20 cellular contexts compared by ENCODE assay signal in genomic region chr3:37214076-37214475, GRCh38.
"Had no signal": no experiment of that assay in that cellular context is flagged by ENCODE, and none has a peak within 500 bp of the region (broad histone marks: within the 10 kb centered on the region; RNA-seq: fewer than 3 reads in every experiment).

No MANE protein-coding gene starts in this region.

- H3K27me3 Mint-ChIP-seq: activated CD4-positive, alpha-beta T cell treated with anti-CD3 and anti-CD28 coated beads, Interleukin-2, amount 10 ng/mL, durations not matched to agents 7 days and 5 days; activated T-cell treated with anti-CD3 and anti-CD28 coated beads, Interleukin-2, amount 50 U/mL, for 24 hours; stimulated activated memory B cell treated with anti-CD40 and anti-IgM and Interleukin-4, amounts not matched to agents 10 μg/mL and 1 μg/mL and 100 μg/mL, for 72 hours had no signal

- H3K27me3 ChIP-seq: ascending aorta, gastrocnemius medialis, heart right ventricle, left lung, neutrophil, pancreas, upper lobe of left lung had no signal

- H3K27ac Mint-ChIP-seq: activated CD4-positive, alpha-beta T cell treated with anti-CD3 and anti-CD28 coated beads, Interleukin-2, amount 10 ng/mL, durations not matched to agents 7 days and 5 days; activated CD8-positive, alpha-beta T cell treated with anti-CD3 and anti-CD28 coated beads, Interleukin-2, amount 10 ng/mL, durations not matched to agents 7 days and 5 days; activated T-cell treated with anti-CD3 and anti-CD28 coated beads, Interleukin-2, amount 50 U/mL, for 24 hours; stimulated activated memory B cell treated with anti-CD40 and anti-IgM and Interleukin-4, amounts not matched to agents 10 μg/mL and 1 μg/mL and 100 μg/mL, for 72 hours had no signal

- H3K27ac ChIP-seq: ascending aorta, coronary artery, gastrocnemius medialis, heart right ventricle, left lung, neutrophil, pancreas, thoracic aorta, upper lobe of left lung had no signal

- DNase-seq: activated CD4-positive, alpha-beta T cell treated with anti-CD3 and anti-CD28 coated beads, Interleukin-2, amount 10 ng/mL, durations not matched to agents 7 days and 5 days; activated CD8-positive, alpha-beta T cell treated with anti-CD3 and anti-CD28 coated beads, Interleukin-2, amount 10 ng/mL, durations not matched to agents 7 days and 5 days; activated effector memory CD4-positive, alpha-beta T cell treated with Interleukin-2 at 50 U/mL for 16 hours; activated naive CD4-positive, alpha-beta T cell treated with anti-CD3 and anti-CD28 coated beads, Interleukin-2, amount 50 U/mL, for 16 hours; activated T-cell treated with anti-CD3 and anti-CD28 coated beads, Interleukin-2, amount 50 U/mL, for 24 hours; gastrocnemius medialis; heart right ventricle; islet precursor cell; left lung; mammary epithelial cell; pancreas; stimulated activated CD4-positive, alpha-beta T cell treated with anti-CD3 and anti-CD28 coated beads, Interleukin-4, amount 100 ng/mL, for 24 hours; T-helper 1 cell; upper lobe of left lung had no signal

- H3K4me3 Mint-ChIP-seq: activated CD4-positive, alpha-beta T cell treated with anti-CD3 and anti-CD28 coated beads, Interleukin-2, amount 10 ng/mL, durations not matched to agents 7 days and 5 days; activated CD8-positive, alpha-beta T cell treated with anti-CD3 and anti-CD28 coated beads, Interleukin-2, amount 10 ng/mL, durations not matched to agents 7 days and 5 days; activated T-cell treated with anti-CD3 and anti-CD28 coated beads, Interleukin-2, amount 50 U/mL, for 24 hours; stimulated activated memory B cell treated with anti-CD40 and anti-IgM and Interleukin-4, amounts not matched to agents 10 μg/mL and 1 μg/mL and 100 μg/mL, for 72 hours had no signal

- ATAC-seq: activated CD8-positive, alpha-beta T cell treated with anti-CD3 and anti-CD28 coated beads, Interleukin-2, amount 10 ng/mL, durations not matched to agents 7 days and 5 days; gastrocnemius medialis; stimulated activated memory B cell treated with anti-CD40 and anti-IgM and Interleukin-4, amounts not matched to agents 10 μg/mL and 1 μg/mL and 100 μg/mL, for 72 hours had no signal

- H3K9me3 ChIP-seq: ascending aorta, gastrocnemius medialis, left lung, neutrophil, pancreas, thoracic aorta, upper lobe of left lung had no signal

- H3K9me3 Mint-ChIP-seq: activated CD4-positive, alpha-beta T cell treated with anti-CD3 and anti-CD28 coated beads, Interleukin-2, amount 10 ng/mL, durations not matched to agents 7 days and 5 days; activated T-cell treated with anti-CD3 and anti-CD28 coated beads, Interleukin-2, amount 50 U/mL, for 24 hours; stimulated activated memory B cell treated with anti-CD40 and anti-IgM and Interleukin-4, amounts not matched to agents 10 μg/mL and 1 μg/mL and 100 μg/mL, for 72 hours had no signal

- H3K4me1 ChIP-seq: ascending aorta, pancreas had no signal

- H3K4me2 ChIP-seq: smooth muscle cell had no signal

- H3K4me1 Mint-ChIP-seq: stimulated activated memory B cell treated with anti-CD40 and anti-IgM and Interleukin-4, amounts not matched to agents 10 μg/mL and 1 μg/mL and 100 μg/mL, for 72 hours had no signal

- H3K36me3 Mint-ChIP-seq: stimulated activated memory B cell treated with anti-CD40 and anti-IgM and Interleukin-4, amounts not matched to agents 10 μg/mL and 1 μg/mL and 100 μg/mL, for 72 hours had no signal
